8 cellular contexts compared by ENCODE assay signal in genomic region chrX:155027509-155028066, GRCh38. TPM values are rescaled to one million over a fixed set of nuclear protein-coding genes. Genes with fewer than 3 reads are reported as not detected.
DNase-seq lines count a peak whose midpoint lies in the region; ATAC-seq, FAIRE-seq and TF ChIP-seq lines count a peak whose summit lies in the region.

No MANE protein-coding gene starts in this region.

- WGBS in A549 (ENCODE audit: missing lambda C conversion rate), result under 1% methylated on average over 14 of the region's 14 CpGs
- WGBS in smooth muscle cell (ENCODE audit: low lambda C conversion rate), result 36% methylated on average over 14 of the region's 14 CpGs

- TF ChIP-seq POLR2A in A549 (IDR thresholded peaks at IDR 0.05; ENCODE audit: low read length), result no peak

- CTCF ChIA-PET in A549 (lab: Yijun Ruan, JAX), result interaction anchor here (1.0 to 1.5 kb wide), 5 partner anchors 11 to 47 kb away, joined by 3 to 5 read pairs (median 3); no protein-coding TSS in a partner anchor

- TF ChIP-seq CTCF in A549 (IDR thresholded peaks at IDR 0.05) (no peak), brain (conservative IDR thresholded peaks at IDR 0.05) (no peak), smooth muscle cell (IDR thresholded peaks at IDR 0.05; ENCODE audit: borderline replicate concordance, insufficient read depth, poor library complexity, severe bottlenecking) (no peak)

- POLR2A ChIA-PET in A549 (lab: Yijun Ruan, JAX), result interaction anchor here (0.8 to 1.4 kb wide), 5 partner anchors 10 to 189 kb away, joined by 4 to 8 read pairs (median 6); partner anchors contain the start of gene VBP1

- H3K9ac ChIP-seq in smooth muscle cell (ENCODE audit: low read depth), result peak overlapping the region; percentile 95

- H2AFZ ChIP-seq in smooth muscle cell (ENCODE audit: low read depth), result no peak overlapping the region

- no peak for TF ChIP-seq EP300 in A549 (IDR thresholded peaks at IDR 0.05)

- H3K27ac ChIP-seq in A549 (peak overlapping the region; percentile 89 to 98), smooth muscle cell (ENCODE audit: low read depth) (peak overlapping the region; percentile 99)

- H3K9me3 ChIP-seq in A549 (no peaks in the 10 kb centered on the region), smooth muscle cell (replicated peaks; ENCODE audit: low read depth) (no peaks in the 10 kb centered on the region)

- H3K36me3 ChIP-seq in smooth muscle cell (ENCODE audit: low read depth), result no peaks in the 10 kb centered on the region

- H3K9me3 Mint-ChIP-seq in brain (peaks cover 0 to 15% (median 2%) of the 10 kb centered on the region in 5 experiments), immature natural killer cell (no peaks in the 10 kb centered on the region)

- no peak for TF ChIP-seq RAD21 in A549 (conservative IDR thresholded peaks at IDR 0.05 in 1 of 2, IDR thresholded peaks at IDR 0.05 in 1 of 2)

- peak; percentile 61 for FAIRE-seq in A549 (lab: Jason Lieb, UNC)

- H4K20me1 ChIP-seq in smooth muscle cell (ENCODE audit: low read depth), result no peaks in the 10 kb centered on the region

- ATAC-seq in A549, result peak; percentile 26 to 57
- ATAC-seq in HG03139 (IDR thresholded peaks at IDR 0.05; ENCODE audit: unreplicated experiment), result no peak
- no peak for ATAC-seq in HG02981 (IDR thresholded peaks at IDR 0.05; ENCODE audit: unreplicated experiment)

- no peaks in the 10 kb centered on the region for H3K27me3 Mint-ChIP-seq in brain
- H3K27me3 Mint-ChIP-seq in immature natural killer cell (ENCODE audit: low read depth in 3 of 3), result peaks cover 8 to 16% (median 12%) of the 10 kb centered on the region in 3 donors

- peaks cover 27% of the 10 kb centered on the region for H3K4me1 ChIP-seq in A549
- no peaks in the 10 kb centered on the region for H3K4me1 ChIP-seq in smooth muscle cell (ENCODE audit: low read depth)

- peaks cover 10% of the 10 kb centered on the region for H3K36me3 Mint-ChIP-seq in brain
- H3K36me3 Mint-ChIP-seq in immature natural killer cell, result no peaks in the 10 kb centered on the region

- peaks cover 8% of the 10 kb centered on the region for H3K79me2 ChIP-seq in smooth muscle cell (ENCODE audit: low read depth)

- H3K4me2 ChIP-seq in A549 (peak overlapping the region; percentile 87), smooth muscle cell (peak overlapping the region; percentile 90)

- peaks cover 3% of the 10 kb centered on the region for H3F3A ChIP-seq in smooth muscle cell (ENCODE audit: low read depth)

- H3K4me3 Mint-ChIP-seq in brain, result peak overlapping the region; percentile 87 to 94 (median 90)
- H3K4me3 Mint-ChIP-seq in immature natural killer cell, result peak overlapping the region; percentile 86 to 94 (median 89)

- H3K4me3 ChIP-seq in A549 (peak overlapping the region; percentile 62), smooth muscle cell (peak overlapping the region; percentile 71)

- no peaks in the 10 kb centered on the region for H3K27me3 ChIP-seq in smooth muscle cell (ENCODE audit: low read depth)

- peaks cover 12% of the 10 kb centered on the region for H3K4me1 Mint-ChIP-seq in brain
- H3K4me1 Mint-ChIP-seq in immature natural killer cell, result peaks cover 16 to 18% of the 10 kb centered on the region in 2 donors

- DNase-seq in A549 (ENCODE audit: low read depth in 1 of 2, low spot score in 1 of 2), result peak in 1 of 2 experiments; percentile 53
- DNase-seq in GM03348 (ENCODE audit: low spot score), result peak; percentile 18
- DNase-seq in NCI-H748 treated with DMSO at 0.1 percent for 48 hours (lab: John Stamatoyannopoulos, UW), result peak; percentile 41
- peak; percentile 26 to 38 (median 37) for DNase-seq in immature natural killer cell
- DNase-seq in smooth muscle cell (lab: John Stamatoyannopoulos, UW; ENCODE audit: unreplicated experiment), result no peak

- peak overlapping the region; percentile 78 to 97 (median 97) for H3K27ac Mint-ChIP-seq in brain
- H3K27ac Mint-ChIP-seq in immature natural killer cell, result peak overlapping the region; percentile 96 to 98 (median 98)

TF ChIP-seq in A549, 52 proteins besides CTCF, POLR2A, EP300 and RAD21:
- no peak for TF ChIP-seq PBX3 (IDR thresholded peaks at IDR 0.05)
- peak in 1 of 2 experiments; percentile 8; a peak in 2 of 4 replicates for TF ChIP-seq CEBPB (IDR thresholded peaks at IDR 0.05)
- no peak for TF ChIP-seq ZNF302 (CRISPR knock-in tag; IDR thresholded peaks at IDR 0.05)
- 0 out of 2 replicates have a peak, but pooled peaks have one; percentile 38 for TF ChIP-seq HOXA7 (CRISPR knock-in tag; IDR thresholded peaks at IDR 0.05)
- no peak for TF ChIP-seq MYC (IDR thresholded peaks at IDR 0.05; ENCODE audit: borderline replicate concordance, low read length)
- TF ChIP-seq HES2 (IDR thresholded peaks at IDR 0.05), result no peak

RNA-seq across cellular contexts. Expression of gene FUNDC2, which starts 0.9 kb away (rescaled TPM):
- polyA plus RNA-seq in A549 (2011; rRNA removed), result 159 and 190 TPM in 2 replicates
- 69.8 and 74.5 TPM in 2 replicates for polyA plus RNA-seq in A549 (2012; cell fraction: cytosol; rRNA removed)
- polyA plus RNA-seq in A549 (2012; cell fraction: nucleus; rRNA removed), result 17.1 and 30.8 TPM in 2 replicates
- polyA plus RNA-seq in A549 (2017; fragmentation: RNase III; extraction: RNeasy Plus Mini Kit Qiagen cat#74134 plus additional on column Dnase treatment), result 63.5 to 73.0 TPM (median 66.5 TPM) in 3 replicates
- polyA minus RNA-seq in A549 (2011; rRNA and poly(A)+ RNA removed), result 41.3 and 45.5 TPM in 2 replicates
- polyA plus RNA-seq in brain (ENCODE audit: insufficient read depth, low read depth, low replicate concordance), result 150 TPM
- 100 to 1,000 TPM; 182 to 241 (median 234) TPM for polyA plus RNA-seq in immature natural killer cell
- total RNA-seq in smooth muscle cell, result 38.3 and 52.3 TPM in 2 replicates
- polyA plus RNA-seq in smooth muscle cell, result 98.2 and 103 TPM in 2 replicates

RNA-seq across cellular contexts. Expression of gene F8, which starts 5.1 kb away (rescaled TPM):
- polyA plus RNA-seq in A549 (2011; rRNA removed) (6.4 and 6.9 TPM in 2 replicates), A549 (2017; fragmentation: RNase III; extraction: RNeasy Plus Mini Kit Qiagen cat#74134 plus additional on column Dnase treatment) (4.3 to 6.1 TPM (median 4.7 TPM) in 3 replicates), brain (ENCODE audit: insufficient read depth, low read depth, low replicate concordance) (7.3 TPM), immature natural killer cell (1 to 10 TPM; 1.1 to 3.4 (median 2.7) TPM), smooth muscle cell (0.79 and 1.9 TPM in 2 replicates)
- 1.4 and 1.7 TPM in 2 replicates for polyA plus RNA-seq in A549 (2012; cell fraction: cytosol; rRNA removed)
- 0.62 and 0.71 TPM in 2 replicates for polyA plus RNA-seq in A549 (2012; cell fraction: nucleus; rRNA removed)
- polyA minus RNA-seq in A549 (2011; rRNA and poly(A)+ RNA removed), result 2.9 and 4.5 TPM in 2 replicates
- total RNA-seq in smooth muscle cell, result 2.2 and 3.3 TPM in 2 replicates

RNA-seq across cellular contexts. Expression of gene CMC4, which starts 43.3 kb away (rescaled TPM):
- polyA plus RNA-seq in A549 (2011; rRNA removed) (16.7 and 16.9 TPM in 2 replicates), A549 (2017; fragmentation: RNase III; extraction: RNeasy Plus Mini Kit Qiagen cat#74134 plus additional on column Dnase treatment) (12.8 to 15.1 TPM (median 14.4 TPM) in 3 replicates), brain (ENCODE audit: insufficient read depth, low read depth, low replicate concordance) (22.3 TPM), immature natural killer cell (10 to 100 TPM; 23.3 to 26.3 (median 23.6) TPM), smooth muscle cell (14.3 and 21.2 TPM in 2 replicates)
- 9.3 and 10.8 TPM in 2 replicates for polyA plus RNA-seq in A549 (2012; cell fraction: cytosol; rRNA removed)
- polyA plus RNA-seq in A549 (2012; cell fraction: nucleus; rRNA removed), result 3.9 and 6.1 TPM in 2 replicates
- 2.7 and 3.2 TPM in 2 replicates for polyA minus RNA-seq in A549 (2011; rRNA and poly(A)+ RNA removed)
- total RNA-seq in smooth muscle cell, result 14.4 and 24.5 TPM in 2 replicates

RNA-seq across cellular contexts. Expression of gene MTCP1, which starts 43.3 kb away (rescaled TPM):
- polyA plus RNA-seq in A549 (2011; rRNA removed) (31.9 and 38.0 TPM in 2 replicates), A549 (2017; fragmentation: RNase III; extraction: RNeasy Plus Mini Kit Qiagen cat#74134 plus additional on column Dnase treatment) (12.2 to 13.9 TPM (median 12.3 TPM) in 3 replicates), brain (ENCODE audit: insufficient read depth, low read depth, low replicate concordance) (12.7 TPM), immature natural killer cell (10 to 100 TPM; 28.8 to 55.6 (median 33.0) TPM), smooth muscle cell (18.6 and 20.2 TPM in 2 replicates)
- polyA plus RNA-seq in A549 (2012; cell fraction: cytosol; rRNA removed), result 3.5 and 4.3 TPM in 2 replicates
- polyA plus RNA-seq in A549 (2012; cell fraction: nucleus; rRNA removed), result 5.7 and 5.8 TPM in 2 replicates
- 6.1 and 7.2 TPM in 2 replicates for polyA minus RNA-seq in A549 (2011; rRNA and poly(A)+ RNA removed)
- 0.40 and 12.2 TPM in 2 replicates for total RNA-seq in smooth muscle cell

RNA-seq across cellular contexts. Expression of gene BRCC3, which starts 43.7 kb away (rescaled TPM):
- polyA plus RNA-seq in A549 (2011; rRNA removed) (37.3 and 42.0 TPM in 2 replicates), A549 (2017; fragmentation: RNase III; extraction: RNeasy Plus Mini Kit Qiagen cat#74134 plus additional on column Dnase treatment) (42.9 to 44.1 TPM (median 43.3 TPM) in 3 replicates), brain (ENCODE audit: insufficient read depth, low read depth, low replicate concordance) (9.4 TPM), immature natural killer cell (10 to 100 TPM; 19.4 to 34.2 (median 24.5) TPM), smooth muscle cell (13.4 and 14.4 TPM in 2 replicates)
- 20.7 and 23.5 TPM in 2 replicates for polyA plus RNA-seq in A549 (2012; cell fraction: cytosol; rRNA removed)
- 6.3 and 9.1 TPM in 2 replicates for polyA plus RNA-seq in A549 (2012; cell fraction: nucleus; rRNA removed)
- polyA minus RNA-seq in A549 (2011; rRNA and poly(A)+ RNA removed), result 23.3 and 26.3 TPM in 2 replicates
- 9.6 and 10.6 TPM in 2 replicates for total RNA-seq in smooth muscle cell

Comparison
In these comparisons a context has a peak if more than half of its experiments do, and no peak if none do; other contexts are left out.
1. ATAC-seq: peak in A549 (2 of 2); none in HG03139 (single experiment) and HG02981 (single experiment).